ENCODE assay signal across 8 cellular contexts in genomic region chr20:34345839-34346532, GRCh38. TPM values are rescaled to one million over a fixed set of nuclear protein-coding genes. Genes with fewer than 3 reads are reported as not detected.
DNase-seq lines count a peak whose midpoint lies in the region; ATAC-seq, FAIRE-seq and TF ChIP-seq lines count a peak whose summit lies in the region.
"Not testable (repeated sequence)": the region's sequence is repeated elsewhere in the genome, so short reads cannot be mapped to it uniquely, and the experiment has no call there.

No MANE protein-coding gene starts in this region.

- 0 out of 2 replicates have a peak overlapping the region, but pooled peaks have one; percentile 17 for H3K4me2 ChIP-seq in HCT116 (ENCODE audit: low read length)
- H3K4me2 ChIP-seq in HepG2 (ENCODE audit: low read depth, low read length) = peak overlapping the region; percentile 75

- H3K4me3 ChIP-seq in HCT116 (replicated peaks in 1 of 2; ENCODE audit: low read depth in 1 of 2, low read length in 2 of 2); MG63; HepG2 (replicated peaks in 1 of 3; ENCODE audit: insufficient read depth in 1 of 3, low read depth in 2 of 3, low read length in 3 of 3): not testable (repeated sequence)

- not testable (repeated sequence) for TF ChIP-seq POLR2A in HCT116 (IDR thresholded peaks at IDR 0.05; ENCODE audit: borderline replicate concordance, extremely low read depth, insufficient read depth, insufficient read length); HepG2 (IDR thresholded peaks at IDR 0.05; ENCODE audit: insufficient read depth in 1 of 2, low read depth in 2 of 2, low read length in 2 of 2)

- peak; percentile 32 for FAIRE-seq in RCC 7860 (lab: Jason Lieb, UNC)
- FAIRE-seq in HepG2 (lab: Jason Lieb, UNC) = not testable (repeated sequence)

- RAD21 ChIA-PET in HCT116 (lab: Charles Lee; ENCODE audit: low non-redundant PET in 1 of 2, low total read pairs in 2 of 2, uncharacterized antibody in 2 of 2, unreplicated experiment in 2 of 2) = not testable (repeated sequence)

- not testable (repeated sequence) for TF ChIP-seq CTCF in HCT116 (IDR thresholded peaks at IDR 0.05 in 2 of 3, conservative IDR thresholded peaks at IDR 0.05 in 1 of 3; ENCODE audit: borderline replicate concordance in 1 of 3, insufficient read depth in 1 of 3, low read depth in 2 of 3, low read length in 2 of 3); HepG2 (CRISPR knock-in tag; IDR thresholded peaks at IDR 0.05)

- not testable (repeated sequence) for H4K20me1 ChIP-seq in HCT116 (ENCODE audit: insufficient read depth); HepG2 (ENCODE audit: insufficient read depth, low read length)

- DNase-seq in Daoy (ENCODE audit: low read depth) = peak; percentile 15
- DNase-seq in ELF-1 (ENCODE audit: low read depth, low spot score) = peak; percentile 36
- not testable (repeated sequence) for DNase-seq in HCT116 (ENCODE audit: low read depth, low spot score); RCC 7860 (ENCODE audit: low spot score); HepG2 (ENCODE audit: low spot score)
- DNase-seq in MG63 = peak; percentile 39
- peak; percentile 30 for DNase-seq in kidney glomerular epithelial cell (lab: John Stamatoyannopoulos, UW)
- DNase-seq in renal cortical epithelial cell (ENCODE audit: low read depth) = peak; percentile 27

- H3K79me2 ChIP-seq in HCT116 (ENCODE audit: insufficient read depth, low read length); HepG2 (ENCODE audit: insufficient read depth, low read length): not testable (repeated sequence)

- POLR2A ChIA-PET in HCT116 (lab: Charles Lee) = interaction anchor here (1.5 kb wide), 1 partner anchor 16 kb away, joined by 12 read pairs; the partner anchor contains the start of gene ITCH
- POLR2A ChIA-PET in HepG2 (lab: Yijun Ruan, JAX) = interaction anchor here (1.3 to 4.5 kb wide), 4 partner anchors 11 to 35 kb away, joined by 3 to 46 read pairs (median 15); partner anchors contain the start of gene ITCH

- intact Hi-C loops in HCT116 (cut with micrococcal nuclease) = not testable (repeated sequence)
- intact Hi-C loops in HepG2 (cut with micrococcal nuclease; ENCODE audit: unreplicated experiment) = loop anchor here (2.0 kb wide), 1 partner anchor 17 kb away; the partner anchor contains the start of gene ITCH

- not testable (repeated sequence) for H3K27me3 ChIP-seq in HCT116 (ENCODE audit: insufficient read depth, low read length); MG63; HepG2 (ENCODE audit: control insufficient read depth in 1 of 2, insufficient read depth in 2 of 2, low read length in 2 of 2)

- not testable (repeated sequence) for TF ChIP-seq RAD21 in HCT116 (IDR thresholded peaks at IDR 0.05; ENCODE audit: low read depth); HepG2 (CRISPR knock-in tag; IDR thresholded peaks at IDR 0.05)

- H3K9me3 ChIP-seq in HCT116 (ENCODE audit: control insufficient read depth in 1 of 2, insufficient read depth in 1 of 2, low read depth in 1 of 2, low read length in 2 of 2); MG63; HepG2 (ENCODE audit: low read length): not testable (repeated sequence)

- not testable (repeated sequence) for ATAC-seq in HCT116, HepG2

- WGBS in HepG2 (ENCODE audit: low lambda C conversion rate) = 47% methylated on average over 10 of the region's 10 CpGs

- not testable (repeated sequence) for H3K27ac ChIP-seq in HCT116 (ENCODE audit: low read depth, low read length); HepG2 (ENCODE audit: extremely low read length, insufficient read depth, low read length)

- in situ Hi-C loops in HepG2 (cut with HindIII; ENCODE audit: extremely low pct_ligation_motif_present, low pct_unique_long_range_greater_than_20kb) = not testable (repeated sequence)

- H3K36me3 ChIP-seq in HCT116 (ENCODE audit: control insufficient read depth in 1 of 2, insufficient read depth in 2 of 2, low read length in 2 of 2); MG63; HepG2 (replicated peaks in 1 of 2; ENCODE audit: control insufficient read depth in 1 of 2, insufficient read depth in 2 of 2, low read length in 2 of 2): not testable (repeated sequence)

- not testable (repeated sequence) for H3K9ac ChIP-seq in HCT116 (ENCODE audit: low read length); HepG2 (ENCODE audit: insufficient read depth, low read depth, low read length)

- peak overlapping the region; percentile 74 for H2AFZ ChIP-seq in HCT116 (ENCODE audit: low read depth, low read length, poor library complexity, severe bottlenecking)
- not testable (repeated sequence) for H2AFZ ChIP-seq in HepG2 (ENCODE audit: low read length)

- CTCF ChIA-PET in HCT116 (lab: Charles Lee); HepG2 (lab: Yijun Ruan, JAX; ENCODE audit: low intra/inter-chr PET ratio, low total read pairs): not testable (repeated sequence)

- not testable (repeated sequence) for H3K9me2 ChIP-seq in HCT116 (ENCODE audit: insufficient read depth)

- not testable (repeated sequence) for BruUV-seq in HCT116 (replicated peaks; lab: Mats Ljungman, UMichigan); HepG2 (replicated peaks; lab: Mats Ljungman, UMichigan)

- not testable (repeated sequence) for TF ChIP-seq EP300 in HepG2 (IDR thresholded peaks at IDR 0.05; ENCODE audit: low read depth in 2 of 2, low read length in 2 of 2); HepG2 (CRISPR knock-in tag; IDR thresholded peaks at IDR 0.05; ENCODE audit: borderline replicate concordance)

- peaks cover 19 to 49% of the 10 kb centered on the region in 2 experiments for H3K4me1 ChIP-seq in HCT116 (ENCODE audit: control insufficient read depth in 1 of 2, insufficient read depth in 2 of 2, low read length in 2 of 2)
- peaks cover 68% of the 10 kb centered on the region for H3K4me1 ChIP-seq in HepG2 (ENCODE audit: insufficient read depth, low read length)

RNA-seq across cellular contexts. Expression of gene ITCH, which starts 17.1 kb away (rescaled TPM):
- total RNA-seq in Daoy (2014; rRNA removed; shearing (Covaris generic)) = 45.1 and 48.3 TPM in 2 replicates
- total RNA-seq in HCT116 (2021; ENCODE audit: unreplicated experiment) (78.8 TPM), HepG2 (2016; rRNA removed; fragmentation: Illumina TruSeq; extraction: Trizol) (112 and 162 TPM in 2 replicates), renal cortical epithelial cell (105 and 113 TPM in 2 replicates)
- polyA plus RNA-seq in HCT116 (2012) = 28.1 and 32.9 TPM in 2 replicates
- total RNA-seq in MG63 (2014; rRNA removed; shearing (Covaris generic); ENCODE audit: low replicate concordance) = 26.2 and 47.8 TPM in 2 replicates
- 73.1 and 80.6 TPM in 2 replicates for total RNA-seq in HepG2 (2016; cell fraction: cytosol; rRNA removed; fragmentation: Illumina TruSeq; extraction: Trizol; ENCODE audit: low read depth)
- 111 and 151 TPM in 2 replicates for total RNA-seq in HepG2 (2016; cell fraction: insoluble cytoplasmic fraction; rRNA removed; fragmentation: Illumina TruSeq; extraction: Trizol)
- 75.4 and 81.7 TPM in 2 replicates for total RNA-seq in HepG2 (2016; cell fraction: membrane; rRNA removed; fragmentation: Illumina TruSeq; extraction: Trizol)
- 124 and 131 TPM in 2 replicates for total RNA-seq in HepG2 (2016; cell fraction: nucleus; rRNA removed; fragmentation: Illumina TruSeq; extraction: Trizol)
- polyA plus RNA-seq in HepG2 (2011; rRNA removed) = 17.4 and 20.5 TPM in 2 replicates
- 7.4 and 12.7 TPM in 2 replicates for polyA plus RNA-seq in HepG2 (2011; cell fraction: cytosol; rRNA removed)
- 12.2 and 17.3 TPM in 2 replicates for polyA plus RNA-seq in HepG2 (2011; cell fraction: nucleus; rRNA removed)
- 44.6 and 45.2 TPM in 2 replicates for polyA plus RNA-seq in HepG2 (2012)
- 5.3 and 6.3 TPM in 2 replicates for polyA plus RNA-seq in HepG2 (2016; cell fraction: cytosol; fragmentation: Illumina TruSeq; extraction: Trizol; ENCODE audit: low read depth)
- polyA plus RNA-seq in HepG2 (2016; cell fraction: insoluble cytoplasmic fraction; fragmentation: Illumina TruSeq; extraction: Trizol; ENCODE audit: low read depth) = 65.3 and 70.7 TPM in 2 replicates
- 15.2 and 15.3 TPM in 2 replicates for polyA plus RNA-seq in HepG2 (2016; cell fraction: membrane; fragmentation: Illumina TruSeq; extraction: Trizol; ENCODE audit: low read depth)
- 55.0 and 61.2 TPM in 2 replicates for polyA plus RNA-seq in HepG2 (2016; cell fraction: nucleus; fragmentation: Illumina TruSeq; extraction: Trizol; ENCODE audit: insufficient read depth, low read depth)
- 30.6 and 37.6 TPM in 2 replicates for polyA minus RNA-seq in HepG2 (2011; rRNA and poly(A)+ RNA removed; ENCODE audit: low replicate concordance)
- 38.7 and 40.1 TPM in 2 replicates for polyA minus RNA-seq in HepG2 (2011; cell fraction: cytosol; rRNA and poly(A)+ RNA removed)
- polyA minus RNA-seq in HepG2 (2011; cell fraction: nucleus; rRNA and poly(A)+ RNA removed) = 79.4 and 86.2 TPM in 2 replicates

RNA-seq across cellular contexts. Expression of gene AHCY, which starts 42.8 kb away (rescaled TPM):
- total RNA-seq in Daoy (2014; rRNA removed; shearing (Covaris generic)) = 58.9 and 86.6 TPM in 2 replicates
- 350 TPM for total RNA-seq in HCT116 (2021; ENCODE audit: unreplicated experiment)
- polyA plus RNA-seq in HCT116 (2012) = 386 and 409 TPM in 2 replicates
- total RNA-seq in MG63 (2014; rRNA removed; shearing (Covaris generic); ENCODE audit: low replicate concordance) = 151 and 216 TPM in 2 replicates
- total RNA-seq in HepG2 (2016; rRNA removed; fragmentation: Illumina TruSeq; extraction: Trizol) = 407 and 447 TPM in 2 replicates
- total RNA-seq in HepG2 (2016; cell fraction: cytosol; rRNA removed; fragmentation: Illumina TruSeq; extraction: Trizol; ENCODE audit: low read depth) = 184 and 192 TPM in 2 replicates
- 393 and 407 TPM in 2 replicates for total RNA-seq in HepG2 (2016; cell fraction: insoluble cytoplasmic fraction; rRNA removed; fragmentation: Illumina TruSeq; extraction: Trizol)
- total RNA-seq in HepG2 (2016; cell fraction: membrane; rRNA removed; fragmentation: Illumina TruSeq; extraction: Trizol) = 419 and 431 TPM in 2 replicates
- total RNA-seq in HepG2 (2016; cell fraction: nucleus; rRNA removed; fragmentation: Illumina TruSeq; extraction: Trizol) = 242 and 265 TPM in 2 replicates
- polyA plus RNA-seq in HepG2 (2011; rRNA removed) = 419 and 492 TPM in 2 replicates
- 522 and 613 TPM in 2 replicates for polyA plus RNA-seq in HepG2 (2011; cell fraction: cytosol; rRNA removed)
- 339 and 378 TPM in 2 replicates for polyA plus RNA-seq in HepG2 (2011; cell fraction: nucleus; rRNA removed)
- 339 and 364 TPM in 2 replicates for polyA plus RNA-seq in HepG2 (2012)
- polyA plus RNA-seq in HepG2 (2016; cell fraction: cytosol; fragmentation: Illumina TruSeq; extraction: Trizol; ENCODE audit: low read depth) = 232 and 234 TPM in 2 replicates
- polyA plus RNA-seq in HepG2 (2016; cell fraction: insoluble cytoplasmic fraction; fragmentation: Illumina TruSeq; extraction: Trizol; ENCODE audit: low read depth) = 393 and 446 TPM in 2 replicates
- polyA plus RNA-seq in HepG2 (2016; cell fraction: membrane; fragmentation: Illumina TruSeq; extraction: Trizol; ENCODE audit: low read depth) = 384 and 399 TPM in 2 replicates
- polyA plus RNA-seq in HepG2 (2016; cell fraction: nucleus; fragmentation: Illumina TruSeq; extraction: Trizol; ENCODE audit: insufficient read depth, low read depth) = 372 and 382 TPM in 2 replicates
- 730 and 1,221 TPM in 2 replicates for polyA minus RNA-seq in HepG2 (2011; rRNA and poly(A)+ RNA removed; ENCODE audit: low replicate concordance)
- 306 and 309 TPM in 2 replicates for polyA minus RNA-seq in HepG2 (2011; cell fraction: cytosol; rRNA and poly(A)+ RNA removed)
- polyA minus RNA-seq in HepG2 (2011; cell fraction: nucleus; rRNA and poly(A)+ RNA removed) = 166 and 188 TPM in 2 replicates
- total RNA-seq in renal cortical epithelial cell = 111 and 163 TPM in 2 replicates
